ENCODE assay signal across 9 cellular contexts in genomic region chr10:110802551-110803238, GRCh38.
DNase-seq lines count a peak whose midpoint lies in the region; ATAC-seq, FAIRE-seq and TF ChIP-seq lines count a peak whose summit lies in the region.
"Had no signal": no experiment of that assay in that cellular context is flagged by ENCODE, and none has a peak within 500 bp of the region (broad histone marks: within the 10 kb centered on the region; RNA-seq: fewer than 3 reads in every experiment).

No MANE protein-coding gene starts in this region.

- H2AFZ ChIP-seq in astrocyte (ENCODE audit: low read depth, low read length) = peak overlapping the region; percentile 58

- no peaks in the 10 kb centered on the region for H3K9me3 Mint-ChIP-seq in Calu3 (ENCODE audit: low read depth, unreplicated experiment)
- H3K9me3 Mint-ChIP-seq in astrocyte (ENCODE audit: unreplicated experiment) = no peaks in the 10 kb centered on the region

- CTCF ChIA-PET in Calu3 (lab: Charles Lee) = interaction anchor here (0.7 to 1.4 kb wide), 5 partner anchors 10 to 84 kb away, joined by 3 to 6 read pairs (median 3); no protein-coding TSS in a partner anchor

- H3K4me3 ChIP-seq in astrocyte (ENCODE audit: insufficient read depth, low read depth, low read length) = no peak overlapping the region
- no peak overlapping the region for H3K4me3 ChIP-seq in left ventricle myocardium inferior
- no peak overlapping the region for H3K4me3 ChIP-seq in small intestine (ENCODE audit: low read depth in 1 of 2, low read length in 2 of 2)
- H3K4me3 ChIP-seq: SK-N-MC had no signal

- H3K4me1 Mint-ChIP-seq in Calu3 (ENCODE audit: low read depth, unreplicated experiment) = peaks cover 8% of the 10 kb centered on the region
- H3K4me1 Mint-ChIP-seq in astrocyte (ENCODE audit: low read depth, unreplicated experiment) = peaks cover 8% of the 10 kb centered on the region

- H3K4me2 ChIP-seq in astrocyte (ENCODE audit: low read length) = peak overlapping the region; percentile 64

- H3K36me3 Mint-ChIP-seq in Calu3 (ENCODE audit: insufficient read depth, unreplicated experiment) (no peaks in the 10 kb centered on the region), astrocyte (ENCODE audit: low read depth, unreplicated experiment) (peaks cover 4% of the 10 kb centered on the region)

- H3K79me2 ChIP-seq in astrocyte (ENCODE audit: insufficient read depth, low read length) = no peaks in the 10 kb centered on the region

- no peak for FAIRE-seq in astrocyte (lab: Jason Lieb, UNC)
- no peak for FAIRE-seq in small intestine (lab: Jason Lieb, UNC)

- H3K27ac ChIP-seq in astrocyte (ENCODE audit: low read depth, low read length) (peak overlapping the region; percentile 21), left ventricle myocardium inferior (replicated peaks) (peak overlapping the region; percentile 62), small intestine (ENCODE audit: low read depth in 1 of 2, low read length in 1 of 2) (peak overlapping the region in 1 of 2 donors; percentile 53)
- H3K27ac ChIP-seq: SK-N-MC had no signal

- intact Hi-C loops in Calu3 (cut with micrococcal nuclease; ENCODE audit: unreplicated experiment) (no loop called here), left ventricle myocardium inferior (cut with micrococcal nuclease) (loop anchor here (10.0 kb wide), 1 partner anchor 92 kb away; no protein-coding TSS in a partner anchor)

- ATAC-seq in GM19397 (IDR thresholded peaks at IDR 0.05; ENCODE audit: unreplicated experiment) (peak; percentile 52), HG03520 (IDR thresholded peaks at IDR 0.05; ENCODE audit: unreplicated experiment) (peak; percentile 64)

- H3K27me3 ChIP-seq in astrocyte (ENCODE audit: insufficient read depth, low read length) = no peaks in the 10 kb centered on the region
- no peaks in the 10 kb centered on the region for H3K27me3 ChIP-seq in left ventricle myocardium inferior (ENCODE audit: low read depth)
- no peaks in the 10 kb centered on the region for H3K27me3 ChIP-seq in small intestine (ENCODE audit: control insufficient read depth in 2 of 2, insufficient read depth in 2 of 2, low read length in 2 of 2)

- H3K4me3 Mint-ChIP-seq in Calu3 (ENCODE audit: low read depth, unreplicated experiment) (no peak overlapping the region), astrocyte (ENCODE audit: unreplicated experiment) (no peak overlapping the region)

- TF ChIP-seq CTCF in Calu3 (IDR thresholded peaks at IDR 0.05; ENCODE audit: unreplicated experiment) = no peak
- no peak for TF ChIP-seq CTCF in astrocyte (IDR thresholded peaks at IDR 0.05; ENCODE audit: insufficient read depth, low read depth, low read length)
- TF ChIP-seq CTCF in left ventricle myocardium inferior (IDR thresholded peaks at IDR 0.05; ENCODE audit: borderline replicate concordance) = no peak

- H3K9me3 ChIP-seq in astrocyte (ENCODE audit: insufficient read depth, low read depth, low read length) = no peaks in the 10 kb centered on the region
- no peaks in the 10 kb centered on the region for H3K9me3 ChIP-seq in left ventricle myocardium inferior (replicated peaks)
- no peaks in the 10 kb centered on the region for H3K9me3 ChIP-seq in small intestine (ENCODE audit: control insufficient read depth, low read depth)

- no peaks in the 10 kb centered on the region for H3K36me3 ChIP-seq in astrocyte (ENCODE audit: insufficient read depth, low read length)
- H3K36me3 ChIP-seq in left ventricle myocardium inferior = peaks cover 20% of the 10 kb centered on the region
- peaks cover 0 to 2% of the 10 kb centered on the region in 2 donors for H3K36me3 ChIP-seq in small intestine (ENCODE audit: control insufficient read depth in 2 of 2, insufficient read depth in 2 of 2, low read length in 2 of 2)

- peaks cover 17% of the 10 kb centered on the region for H3K4me1 ChIP-seq in astrocyte (ENCODE audit: insufficient read depth, low read length)
- H3K4me1 ChIP-seq in left ventricle myocardium inferior = peaks cover 53% of the 10 kb centered on the region
- peaks cover 0 to 6% of the 10 kb centered on the region in 2 donors for H3K4me1 ChIP-seq in small intestine (ENCODE audit: control insufficient read depth in 2 of 2, insufficient read depth in 1 of 2, low read depth in 1 of 2, low read length in 1 of 2)

- peaks cover 24% of the 10 kb centered on the region for H3K27me3 Mint-ChIP-seq in Calu3 (ENCODE audit: unreplicated experiment)
- H3K27me3 Mint-ChIP-seq in astrocyte (ENCODE audit: low read depth, unreplicated experiment) = no peaks in the 10 kb centered on the region

- H3K9ac ChIP-seq in astrocyte (ENCODE audit: low read length) = peak overlapping the region; percentile 2

- WGBS in small intestine, 3 donors = 13 to 18% (median 15%) methylated on average over 7 of the region's 7 CpGs

- DNase-seq in Calu3 = peak; percentile 5
- peak; percentile 23 for DNase-seq in NOMO-1 treated with DMSO at 0.1 percent for 48 hours (lab: John Stamatoyannopoulos, UW; ENCODE audit: unreplicated experiment)
- DNase-seq in astrocyte (ENCODE audit: low read depth) = peak; percentile 94
- peak; percentile 69 for DNase-seq in left ventricle myocardium inferior
- peak; percentile 63 for DNase-seq in small intestine
- DNase-seq in activated CD8-positive, alpha-beta memory T cell treated with anti-CD3 and anti-CD28 coated beads, Interleukin-2, amount 50 U/mL, for 48 hours = no peak

- no peak overlapping the region for H3K27ac Mint-ChIP-seq in Calu3 (ENCODE audit: unreplicated experiment)
- peak overlapping the region; percentile 94 for H3K27ac Mint-ChIP-seq in astrocyte (ENCODE audit: unreplicated experiment)

- no TSS peak for BruUV-seq in Calu3 (replicated peaks; lab: Mats Ljungman, UMichigan)

- H4K20me1 ChIP-seq in astrocyte (ENCODE audit: insufficient read depth, low read length) = no peaks in the 10 kb centered on the region
